Comparison of ENCODE assay signal across 23 cellular contexts in the genomic region with DNA sequence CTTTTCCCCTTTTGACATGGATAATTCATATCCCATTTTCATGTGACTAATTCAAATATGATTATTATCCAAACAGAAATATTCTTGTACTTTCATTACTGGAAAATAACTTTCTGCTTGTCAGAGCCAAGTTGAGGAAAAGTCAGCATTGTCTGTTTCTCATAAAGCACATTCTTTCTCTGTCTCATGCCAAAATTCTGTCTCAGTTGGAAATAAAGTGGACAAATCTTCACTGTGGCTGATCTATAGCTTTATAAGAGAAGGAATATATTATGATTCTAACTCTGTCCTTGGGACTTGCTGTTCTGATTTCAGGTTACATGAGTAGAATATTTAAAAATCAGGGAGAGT. TPM values are rescaled to one million over a fixed set of nuclear protein-coding genes. Genes with fewer than 3 reads are reported as not detected.
"Had no signal": no experiment of that assay in that cellular context is flagged by ENCODE, and none has a peak within 500 bp of the region (broad histone marks: within the 10 kb centered on the region; RNA-seq: fewer than 3 reads in every experiment).

No MANE protein-coding gene starts in this region.

- H3K36me3 ChIP-seq: lower lobe of right lung, tibial nerve had no signal

- H3K4me1 ChIP-seq: foreskin keratinocyte, lower lobe of right lung had no signal

- DNase-seq: activated B cell treated with CpG ODN at 0.5 μM for 24 hours; activated CD4-positive, alpha-beta T cell treated with anti-CD3 and anti-CD28 coated beads for 48 hours; activated CD8-positive, alpha-beta T cell treated with anti-CD3 and anti-CD28 coated beads for 36 hours; activated naive CD4-positive, alpha-beta T cell treated with Interleukin-2 at 50 U/mL for 16 hours; activated T-cell treated with anti-CD3 and anti-CD28 coated beads, Interleukin-2, amount 50 U/mL, for 1 hour; aorta; dorsolateral prefrontal cortex; endodermal cell; foreskin keratinocyte; hippocampal formation; islet precursor cell; left colon; lower lobe of right lung; midbrain; occipital lobe; retina; stimulated activated CD4-positive, alpha-beta T cell treated with anti-CD3 and anti-CD28 coated beads, Interleukin-2, amount 100 ng/mL, for 24 hours; stimulated activated naive CD4-positive, alpha-beta T cell treated with Interleukin-2 at 50 U/mL for 16 hours; substantia nigra; T-helper 1 cell; T-helper 9 cell had no signal

- H3K27me3 Mint-ChIP-seq: activated CD8-positive, alpha-beta T cell treated with anti-CD3 and anti-CD28 coated beads for 36 hours had no signal

- H3K4me1 Mint-ChIP-seq: activated B cell treated with CpG ODN at 0.5 μM for 24 hours; activated T-helper 17 cell treated with anti-CD3 and anti-CD28 coated beads, Interleukin-2, amount 50 U/mL, for 72 hours had no signal

- H3K4me3 Mint-ChIP-seq: activated B cell treated with CpG ODN at 0.5 μM for 24 hours; activated CD8-positive, alpha-beta T cell treated with anti-CD3 and anti-CD28 coated beads for 36 hours; activated T-helper 17 cell treated with anti-CD3 and anti-CD28 coated beads, Interleukin-2, amount 50 U/mL, for 72 hours; endodermal cell had no signal

- H3K27ac Mint-ChIP-seq: activated B cell treated with CpG ODN at 0.5 μM for 24 hours; activated CD8-positive, alpha-beta T cell treated with anti-CD3 and anti-CD28 coated beads for 36 hours; activated T-helper 17 cell treated with anti-CD3 and anti-CD28 coated beads, Interleukin-2, amount 50 U/mL, for 72 hours; endodermal cell had no signal

- H3K4me3 ChIP-seq: dorsolateral prefrontal cortex, lower lobe of right lung, tibial nerve had no signal

- ATAC-seq: activated CD8-positive, alpha-beta T cell treated with anti-CD3 and anti-CD28 coated beads for 36 hours; activated T-helper 17 cell treated with anti-CD3 and anti-CD28 coated beads, Interleukin-2, amount 50 U/mL, for 72 hours; foreskin keratinocyte; left colon; lower lobe of right lung had no signal

- H3K27ac ChIP-seq: dorsolateral prefrontal cortex, foreskin keratinocyte, lower lobe of right lung had no signal

RNA-seq across cellular contexts. Expression of gene PRICKLE1, which starts 22.7 kb away (rescaled TPM):
- total RNA-seq: activated CD8-positive, alpha-beta T cell treated with anti-CD3 and anti-CD28 coated beads for 36 hours; activated T-helper 17 cell treated with anti-CD3 and anti-CD28 coated beads, Interleukin-2, amount 50 U/mL, for 72 hours had no signal
